11 cellular contexts compared by ENCODE assay signal in genomic region chr3:185900228-185900627, GRCh38. TPM values are rescaled to one million over a fixed set of nuclear protein-coding genes. Genes with fewer than 3 reads are reported as not detected.
DNase-seq lines count a peak whose midpoint lies in the region; ATAC-seq and TF ChIP-seq lines count a peak whose summit lies in the region.
"Had no signal": no experiment of that assay in that cellular context is flagged by ENCODE, and none has a peak within 500 bp of the region (broad histone marks: within the 10 kb centered on the region; RNA-seq: fewer than 3 reads in every experiment).

No MANE protein-coding gene starts in this region.

- no peak overlapping the region for H3K27ac ChIP-seq in cardiac muscle cell
- no peak overlapping the region for H3K27ac ChIP-seq in upper lobe of left lung

- H3K4me1 ChIP-seq in cardiac muscle cell (ENCODE audit: low read depth) (no peaks in the 10 kb centered on the region), upper lobe of left lung (no peaks in the 10 kb centered on the region)

- WGBS in upper lobe of left lung, 2 donors, result 42 to 62% methylated on average over 1 of the region's 1 CpG

- H3K27me3 ChIP-seq in cardiac muscle cell, result no peaks in the 10 kb centered on the region
- no peaks in the 10 kb centered on the region for H3K27me3 ChIP-seq in upper lobe of left lung

- DNase-seq in cardiac muscle cell (ENCODE audit: low read depth in 1 of 2, low spot score in 1 of 2), result peak; percentile 41 to 82
- no peak for DNase-seq in left ventricle myocardium superior
- peak; percentile 86 for DNase-seq in T1000 (lab: John Stamatoyannopoulos, UW)
- DNase-seq in glomerular visceral epithelial cell (ENCODE audit: extremely low spot score), result peak; percentile 91
- peak in 1 of 2 donors; percentile 43 for DNase-seq in upper lobe of left lung
- no peak for DNase-seq in NCI-H1048 (lab: John Stamatoyannopoulos, UW)
- no peak for DNase-seq in GM20000 (ENCODE audit: low spot score)
- DNase-seq: activated naive CD4-positive, alpha-beta T cell treated with Interleukin-2 at 50 U/mL for 16 hours; CD4-positive, CD25-positive, alpha-beta regulatory T cell had no signal

- intact Hi-C loops in left ventricle myocardium superior (cut with micrococcal nuclease), result no loop called here

- no peak for TF ChIP-seq CTCF in cardiac muscle cell (IDR thresholded peaks at IDR 0.05; ENCODE audit: low read depth, low read length)
- TF ChIP-seq CTCF in upper lobe of left lung (IDR thresholded peaks at IDR 0.05), result no peak
- TF ChIP-seq CTCF in GM20000 (IDR thresholded peaks at IDR 0.05; ENCODE audit: extremely low read depth, missing control alignments), result no peak

- H3K9me3 ChIP-seq in cardiac muscle cell (ENCODE audit: low read depth) (no peaks in the 10 kb centered on the region), upper lobe of left lung (no peaks in the 10 kb centered on the region)

- TF ChIP-seq POLR2A in upper lobe of left lung (IDR thresholded peaks at IDR 0.05), result no peak

- no peak for TF ChIP-seq EP300 in upper lobe of left lung (IDR thresholded peaks at IDR 0.05)

- no peak for ATAC-seq in left ventricle myocardium superior
- ATAC-seq in upper lobe of left lung (ENCODE audit: low FRiP score in 2 of 2), result peak; percentile 43 to 54
- ATAC-seq in GM18870 (IDR thresholded peaks at IDR 0.05; ENCODE audit: unreplicated experiment), result no peak
- ATAC-seq: stimulated activated memory B cell treated with anti-CD40 and anti-IgM and Interleukin-4, amounts not matched to agents 10 μg/mL and 1 μg/mL and 100 μg/mL, for 72 hours had no signal

- H3K36me3 ChIP-seq in cardiac muscle cell (no peaks in the 10 kb centered on the region), upper lobe of left lung (no peaks in the 10 kb centered on the region)

- H3K4me3 ChIP-seq in cardiac muscle cell (no peak overlapping the region), upper lobe of left lung (no peak overlapping the region)

RNA-seq across cellular contexts. Expression of gene TRA2B, which starts 37.6 kb away (rescaled TPM):
- total RNA-seq in cardiac muscle cell, result 227 and 320 TPM in 2 replicates
- 106 and 129 TPM in 2 replicates for polyA plus RNA-seq in cardiac muscle cell
- total RNA-seq in left ventricle myocardium superior, result 45.7 TPM
- 100 to 1,000 TPM in 4 of 6 donors, 10 to 100 TPM in 2; 90.9 to 336 (median 124) TPM for total RNA-seq in upper lobe of left lung

Comparison
In these comparisons a context has a peak if more than half of its experiments do, and no peak if none do; other contexts are left out.
1. DNase-seq: peak in cardiac muscle cell (2 of 2), T1000 (single experiment) and glomerular visceral epithelial cell (single experiment); none in left ventricle myocardium superior (single experiment), NCI-H1048 (single experiment) and GM20000 (single experiment).
2. ATAC-seq: peak in upper lobe of left lung (2 of 2); none in left ventricle myocardium superior (single experiment) and GM18870 (single experiment).